ENCODE assay signal across 21 cellular contexts in genomic region chr5:68731255-68731654, GRCh38.
DNase-seq lines count a peak whose midpoint lies in the region; ATAC-seq, FAIRE-seq and TF ChIP-seq lines count a peak whose summit lies in the region.
"Had no signal": no experiment of that assay in that cellular context is flagged by ENCODE, and none has a peak within 500 bp of the region (broad histone marks: within the 10 kb centered on the region; RNA-seq: fewer than 3 reads in every experiment).

No MANE protein-coding gene starts in this region.

- H3K36me3 ChIP-seq in neuron (ENCODE audit: insufficient read depth, low read length) (no peaks in the 10 kb centered on the region), prostate gland (no peaks in the 10 kb centered on the region)
- H3K36me3 ChIP-seq: pancreas, sigmoid colon had no signal

- intact Hi-C loops in natural killer cell (cut with micrococcal nuclease): no loop called here
- intact Hi-C loops in prostate gland (cut with DNase I): no loop called here

- no peaks in the 10 kb centered on the region for H3K27me3 ChIP-seq in neuron (ENCODE audit: insufficient read depth, low read length)
- no peaks in the 10 kb centered on the region for H3K27me3 ChIP-seq in prostate gland (replicated peaks; ENCODE audit: insufficient read depth)
- H3K27me3 ChIP-seq: pancreas, sigmoid colon had no signal

- TF ChIP-seq CTCF in natural killer cell (IDR thresholded peaks at IDR 0.05) (no peak), prostate gland (IDR thresholded peaks at IDR 0.05) (no peak)

- no peaks in the 10 kb centered on the region for H3K36me3 Mint-ChIP-seq in natural killer cell
- H3K36me3 Mint-ChIP-seq in natural killer cell treated with Interleukin-12 subunit alpha and Interleukin-12 subunit beta and Interleukin-15 and Interleukin-18, amount 100 ng/mL, for 72 hours: no peaks in the 10 kb centered on the region
- no peaks in the 10 kb centered on the region for H3K36me3 Mint-ChIP-seq in effector memory CD8-positive, alpha-beta T cell (ENCODE audit: insufficient read depth)
- H3K36me3 Mint-ChIP-seq: naive B cell, type B pancreatic cell had no signal

- peaks cover 23 to 25% of the 10 kb centered on the region in 2 donors for H3K4me1 Mint-ChIP-seq in natural killer cell
- peaks cover 8 to 15% of the 10 kb centered on the region in 2 donors for H3K4me1 Mint-ChIP-seq in natural killer cell treated with Interleukin-12 subunit alpha and Interleukin-12 subunit beta and Interleukin-15 and Interleukin-18, amount 100 ng/mL, for 72 hours (ENCODE audit: low read depth in 2 of 2)
- peaks cover 6 to 12% of the 10 kb centered on the region in 2 donors for H3K4me1 Mint-ChIP-seq in effector memory CD8-positive, alpha-beta T cell (ENCODE audit: low read depth in 2 of 2)

- H3K4me1 ChIP-seq in neuron (ENCODE audit: insufficient read depth, low read length) (peaks cover 6% of the 10 kb centered on the region), prostate gland (replicated peaks) (no peaks in the 10 kb centered on the region)

- H3K27ac Mint-ChIP-seq in natural killer cell: no peak overlapping the region
- H3K27ac Mint-ChIP-seq in natural killer cell treated with Interleukin-12 subunit alpha and Interleukin-12 subunit beta and Interleukin-15 and Interleukin-18, amount 100 ng/mL, for 72 hours: no peak overlapping the region
- H3K27ac Mint-ChIP-seq in effector memory CD8-positive, alpha-beta T cell: no peak overlapping the region
- H3K27ac Mint-ChIP-seq: activated naive CD4-positive, alpha-beta T cell treated with anti-CD3 and anti-CD28 coated beads for 36 hours; naive B cell; type B pancreatic cell had no signal

- DNase-seq in natural killer cell (no peak), KG1 (lab: John Stamatoyannopoulos, UW) (no peak), prostate gland (ENCODE audit: low spot score) (no peak), frontal cortex (ENCODE audit: low spot score in 2 of 2) (no peak)
- DNase-seq in natural killer cell treated with Interleukin-12 subunit alpha and Interleukin-12 subunit beta and Interleukin-15 and Interleukin-18, amount 100 ng/mL, for 72 hours (ENCODE audit: low spot score): no peak
- DNase-seq in effector memory CD8-positive, alpha-beta T cell: no peak
- DNase-seq: activated CD4-positive, alpha-beta T cell treated with anti-CD3 and anti-CD28 coated beads for 1 hour; activated naive CD4-positive, alpha-beta T cell treated with anti-CD3 and anti-CD28 coated beads for 36 hours; activated T-cell treated with anti-CD3 and anti-CD28 coated beads, Interleukin-2, amount 50 U/mL, for 48 hours; naive B cell; NCI-H2107; NCI-H510A treated with DMSO at 0.1 percent for 48 hours; NK-92 treated with Interleukin-12 subunit alpha and Interleukin-12 subunit beta, amount 100 ng/mL, for 24 hours; PC-9; sigmoid colon; T-helper 1 cell had no signal

- FAIRE-seq in frontal cortex (lab: Jason Lieb, UNC): no peak
- FAIRE-seq: G401.6, pancreas had no signal

- no peak overlapping the region for H3K4me3 Mint-ChIP-seq in natural killer cell
- no peak overlapping the region for H3K4me3 Mint-ChIP-seq in natural killer cell treated with Interleukin-12 subunit alpha and Interleukin-12 subunit beta and Interleukin-15 and Interleukin-18, amount 100 ng/mL, for 72 hours
- peak overlapping the region in 1 of 2 donors; percentile 52 for H3K4me3 Mint-ChIP-seq in effector memory CD8-positive, alpha-beta T cell
- H3K4me3 Mint-ChIP-seq: activated naive CD4-positive, alpha-beta T cell treated with anti-CD3 and anti-CD28 coated beads for 36 hours; naive B cell; type B pancreatic cell had no signal

- no peak overlapping the region for H3K27ac ChIP-seq in prostate gland
- H3K27ac ChIP-seq: PC-9 had no signal

- TF ChIP-seq POLR2A in prostate gland (IDR thresholded peaks at IDR 0.05): no peak

- H2AFZ ChIP-seq in neuron (ENCODE audit: low read depth, low read length): peak overlapping the region; percentile 58
- H2AFZ ChIP-seq: PC-9 had no signal

- H3K27me3 Mint-ChIP-seq in natural killer cell (ENCODE audit: low read depth in 2 of 2): peaks cover 0 to 6% of the 10 kb centered on the region in 2 donors
- H3K27me3 Mint-ChIP-seq in natural killer cell treated with Interleukin-12 subunit alpha and Interleukin-12 subunit beta and Interleukin-15 and Interleukin-18, amount 100 ng/mL, for 72 hours: peaks cover 0 to 3% of the 10 kb centered on the region in 2 donors
- H3K27me3 Mint-ChIP-seq in effector memory CD8-positive, alpha-beta T cell: peaks cover 0 to 7% of the 10 kb centered on the region in 2 donors

- H3K9me3 ChIP-seq in neuron (ENCODE audit: low read length) (no peaks in the 10 kb centered on the region), prostate gland (no peaks in the 10 kb centered on the region)
- H3K9me3 ChIP-seq: pancreas, sigmoid colon had no signal

- ATAC-seq in natural killer cell (peak; percentile 36 to 48 (median 38)), HG03432 (IDR thresholded peaks at IDR 0.05; ENCODE audit: unreplicated experiment) (no peak)
- ATAC-seq in natural killer cell treated with Interleukin-12 subunit alpha and Interleukin-12 subunit beta and Interleukin-15 and Interleukin-18, amount 100 ng/mL, for 72 hours: no peak
- ATAC-seq in effector memory CD8-positive, alpha-beta T cell (replicated peaks): peak; percentile 58

- H3K4me3 ChIP-seq in neuron (ENCODE audit: low read length): no peak overlapping the region
- H3K4me3 ChIP-seq in prostate gland: no peak overlapping the region
- H3K4me3 ChIP-seq: pancreas, PC-9, sigmoid colon had no signal

- 71% methylated on average over 2 of the region's 2 CpGs for WGBS in prostate gland

- no peaks in the 10 kb centered on the region for H3K9me3 Mint-ChIP-seq in natural killer cell
- no peaks in the 10 kb centered on the region for H3K9me3 Mint-ChIP-seq in natural killer cell treated with Interleukin-12 subunit alpha and Interleukin-12 subunit beta and Interleukin-15 and Interleukin-18, amount 100 ng/mL, for 72 hours
- H3K9me3 Mint-ChIP-seq in effector memory CD8-positive, alpha-beta T cell: no peaks in the 10 kb centered on the region
- H3K9me3 Mint-ChIP-seq: activated naive CD4-positive, alpha-beta T cell treated with anti-CD3 and anti-CD28 coated beads for 36 hours; type B pancreatic cell had no signal

Comparison
In these comparisons a context has a peak if more than half of its experiments do, and no peak if none do; other contexts are left out.
1. ATAC-seq: peak in natural killer cell (3 of 3) and effector memory CD8-positive, alpha-beta T cell (single experiment); none in natural killer cell treated with Interleukin-12 subunit alpha and Interleukin-12 subunit beta and Interleukin-15 and Interleukin-18, amount 100 ng/mL, for 72 hours (0 of 2) and HG03432 (single experiment).